ENCODE assay signal across 1 cellular context in genomic region chr14:62162998-62163589, GRCh38.
TF ChIP-seq lines count a peak whose summit lies in the region.

No MANE protein-coding gene starts in this region.

TF ChIP-seq in GM23338, 12 proteins besides CTCF, POLR2A, EP300 and RAD21 (continued from another document):
- TF ChIP-seq REST (IDR thresholded peaks at IDR 0.05; ENCODE audit: unreplicated experiment) = no peak
